In genomic region chr5:17177491-17178204, GRCh38 we compare ENCODE assay signal across 32 cellular contexts. TPM values are rescaled to one million over a fixed set of nuclear protein-coding genes. Genes with fewer than 3 reads are reported as not detected.
"Had no signal": no experiment of that assay in that cellular context is flagged by ENCODE, and none has a peak within 500 bp of the region (broad histone marks: within the 10 kb centered on the region; RNA-seq: fewer than 3 reads in every experiment).

No MANE protein-coding gene starts in this region.

- ATAC-seq: activated CD4-positive, alpha-beta T cell treated with anti-CD3 and anti-CD28 coated beads for 36 hours; body of pancreas had no signal

- H3K4me3 Mint-ChIP-seq: activated CD4-positive, alpha-beta T cell treated with anti-CD3 and anti-CD28 coated beads for 36 hours; activated CD4-positive, alpha-beta T cell treated with anti-CD3 and anti-CD28 coated beads, Interleukin-2, amount 10 ng/mL, durations not matched to agents 7 days and 5 days; activated naive CD8-positive, alpha-beta T cell treated with anti-CD3 and anti-CD28 coated beads for 36 hours; T-helper 1 cell treated with Interleukin-12 subunit alpha and Interleukin-12 subunit beta and Interleukin-4 antibody, amounts not matched to agents 30 μg/mL and 1 μg/mL, for 36 hours; T-helper 2 cell treated with Interferon-gamma antibody and Interleukin-4, amounts not matched to agents 5 μg/mL and 100 μg/mL, for 36 hours had no signal

- H3K36me3 ChIP-seq: ascending aorta, breast epithelium, MG63, SJCRH30 had no signal

- H3K9me3 Mint-ChIP-seq: activated CD4-positive, alpha-beta T cell treated with anti-CD3 and anti-CD28 coated beads, Interleukin-2, amount 10 ng/mL, durations not matched to agents 7 days and 5 days; activated naive CD8-positive, alpha-beta T cell treated with anti-CD3 and anti-CD28 coated beads for 36 hours; T-helper 1 cell treated with Interleukin-12 subunit alpha and Interleukin-12 subunit beta and Interleukin-4 antibody, amounts not matched to agents 30 μg/mL and 1 μg/mL, for 36 hours; T-helper 2 cell treated with Interferon-gamma antibody and Interleukin-4, amounts not matched to agents 5 μg/mL and 100 μg/mL, for 36 hours had no signal

- H3K36me3 Mint-ChIP-seq: activated naive CD8-positive, alpha-beta T cell treated with anti-CD3 and anti-CD28 coated beads for 36 hours had no signal

- H3K9me3 ChIP-seq: ascending aorta, body of pancreas, breast epithelium, MG63, SJCRH30, SK-N-SH had no signal

- H3K9ac ChIP-seq: SK-N-SH had no signal

- H3K4me1 Mint-ChIP-seq: activated CD4-positive, alpha-beta T cell treated with anti-CD3 and anti-CD28 coated beads, Interleukin-2, amount 10 ng/mL, durations not matched to agents 7 days and 5 days had no signal

- H3K27ac Mint-ChIP-seq: activated CD4-positive, alpha-beta T cell treated with anti-CD3 and anti-CD28 coated beads for 36 hours; activated CD4-positive, alpha-beta T cell treated with anti-CD3 and anti-CD28 coated beads, Interleukin-2, amount 10 ng/mL, durations not matched to agents 7 days and 5 days; activated naive CD8-positive, alpha-beta T cell treated with anti-CD3 and anti-CD28 coated beads for 36 hours; T-helper 1 cell treated with Interleukin-12 subunit alpha and Interleukin-12 subunit beta and Interleukin-4 antibody, amounts not matched to agents 30 μg/mL and 1 μg/mL, for 36 hours; T-helper 2 cell treated with Interferon-gamma antibody and Interleukin-4, amounts not matched to agents 5 μg/mL and 100 μg/mL, for 36 hours had no signal

- H3K4me3 ChIP-seq: ascending aorta, body of pancreas, breast epithelium, MG63, SJCRH30 had no signal

- DNase-seq: activated CD4-positive, alpha-beta T cell treated with anti-CD3 and anti-CD28 coated beads for 36 hours; activated CD4-positive, alpha-beta T cell treated with anti-CD3 and anti-CD28 coated beads, Interleukin-2, amount 10 ng/mL, durations not matched to agents 7 days and 5 days; activated CD4-positive, alpha-beta T cell treated with anti-CD3 and anti-CD28 coated beads, Interleukin-2, amount 50 U/mL, for 48 hours; activated CD8-positive, alpha-beta memory T cell treated with anti-CD3 and anti-CD28 coated beads, Interleukin-2, amount 50 U/mL, for 4 hours; activated effector memory CD4-positive, alpha-beta T cell treated with Interleukin-2 at 50 U/mL for 16 hours; activated naive CD4-positive, alpha-beta T cell treated with anti-CD3 and anti-CD28 coated beads, Interleukin-2, amount 50 U/mL, for 16 hours; activated naive CD8-positive, alpha-beta T cell treated with anti-CD3 and anti-CD28 coated beads for 36 hours; activated T-cell treated with anti-CD3 and anti-CD28 coated beads for 4 hours; activated T-cell treated with anti-CD3 and anti-CD28 coated beads, Interleukin-2, amount 50 U/mL, for 48 hours; amygdala; body of pancreas; caudate nucleus; Kasumi-1; KG1; MG63; NCI-H1048; NCI-H1105 treated with DMSO at 0.1 percent for 48 hours; NCI-H1436; NCI-H1694; NCI-H1930; NCI-H2081 treated with DMSO at 0.1 percent for 48 hours; NCI-H345; NCI-H526; NCI-H748 treated with DMSO at 0.1 percent for 48 hours; NK-92 treated with Interleukin-12 subunit alpha and Interleukin-12 subunit beta, amount 100 ng/mL, for 24 hours; Right ventricle myocardium superior; SJCRH30; SK-N-SH had no signal

- H3K27ac ChIP-seq: ascending aorta, body of pancreas, breast epithelium, SJCRH30 had no signal

RNA-seq across cellular contexts. Expression of gene BASP1, which starts 39.8 kb away (rescaled TPM):
- total RNA-seq: SJCRH30 had no signal
